In genomic region chr21:41453761-41454160, GRCh38 we compare ENCODE assay signal across 16 cellular contexts. TPM values are rescaled to one million over a fixed set of nuclear protein-coding genes. Genes with fewer than 3 reads are reported as not detected.
DNase-seq lines count a peak whose midpoint lies in the region; ATAC-seq and TF ChIP-seq lines count a peak whose summit lies in the region.
"Had no signal": no experiment of that assay in that cellular context is flagged by ENCODE, and none has a peak within 500 bp of the region (broad histone marks: within the 10 kb centered on the region; RNA-seq: fewer than 3 reads in every experiment).

No MANE protein-coding gene starts in this region.

- H3K9ac ChIP-seq in NT2/D1 (ENCODE audit: insufficient read length, low read depth), result no peak overlapping the region
- no peak overlapping the region for H3K9ac ChIP-seq in endodermal cell (ENCODE audit: extremely low read depth, low read length, poor library complexity, severe bottlenecking)

- H3K27ac Mint-ChIP-seq in activated naive CD4-positive, alpha-beta T cell treated with anti-CD3 and anti-CD28 coated beads for 36 hours, result peak overlapping the region; percentile 61
- peak overlapping the region; percentile 24 for H3K27ac Mint-ChIP-seq in CD8-positive, alpha-beta T cell
- H3K27ac Mint-ChIP-seq in endodermal cell (peak overlapping the region; percentile 50), nephron progenitor cell (no peak overlapping the region)
- H3K27ac Mint-ChIP-seq: HFFc6 had no signal

- no peak overlapping the region for H3K4me3 ChIP-seq in CD8-positive, alpha-beta T cell (ENCODE audit: low read depth, low read length)
- H3K4me3 ChIP-seq in NT2/D1 (ENCODE audit: insufficient read length, low read depth) (no peak overlapping the region), endodermal cell (ENCODE audit: low read length) (no peak overlapping the region)
- H3K4me3 ChIP-seq: MG63 had no signal

- no peak for ATAC-seq in CD8-positive, alpha-beta T cell
- no peak for ATAC-seq in HG02798 (IDR thresholded peaks at IDR 0.05; ENCODE audit: poor library complexity, unreplicated experiment)
- no peak for ATAC-seq in HG03342 (IDR thresholded peaks at IDR 0.05; ENCODE audit: unreplicated experiment)
- ATAC-seq: Right ventricle myocardium inferior had no signal

- intact Hi-C loops in activated naive CD4-positive, alpha-beta T cell treated with anti-CD3 and anti-CD28 coated beads for 36 hours (cut with micrococcal nuclease), result no loop called here
- intact Hi-C loops in CD8-positive, alpha-beta T cell (cut with DNase I, micrococcal nuclease), result no loop called here

- no peaks in the 10 kb centered on the region for H3K27me3 Mint-ChIP-seq in activated naive CD4-positive, alpha-beta T cell treated with anti-CD3 and anti-CD28 coated beads for 36 hours (ENCODE audit: low read depth)
- H3K27me3 Mint-ChIP-seq in CD8-positive, alpha-beta T cell (ENCODE audit: low read depth), result no peaks in the 10 kb centered on the region
- H3K27me3 Mint-ChIP-seq in endodermal cell (ENCODE audit: insufficient read depth) (no peaks in the 10 kb centered on the region), nephron progenitor cell (ENCODE audit: low read depth, poor library complexity) (peaks cover 7% of the 10 kb centered on the region)

- TF ChIP-seq CTCF in CD8-positive, alpha-beta T cell (IDR thresholded peaks at IDR 0.05), result no peak
- no peak for TF ChIP-seq CTCF in endodermal cell (conservative IDR thresholded peaks at IDR 0.05)
- no peak for TF ChIP-seq CTCF in nephron progenitor cell (IDR thresholded peaks at IDR 0.05)

- no peaks in the 10 kb centered on the region for H3K9me3 Mint-ChIP-seq in activated naive CD4-positive, alpha-beta T cell treated with anti-CD3 and anti-CD28 coated beads for 36 hours
- no peaks in the 10 kb centered on the region for H3K9me3 Mint-ChIP-seq in CD8-positive, alpha-beta T cell
- H3K9me3 Mint-ChIP-seq in endodermal cell (no peaks in the 10 kb centered on the region), nephron progenitor cell (no peaks in the 10 kb centered on the region)
- H3K9me3 Mint-ChIP-seq: HFFc6 had no signal

- DNase-seq in activated naive CD4-positive, alpha-beta T cell treated with anti-CD3 and anti-CD28 coated beads for 36 hours, result no peak
- DNase-seq in activated naive CD4-positive, alpha-beta T cell treated with Interleukin-2 at 50 U/mL for 16 hours, result no peak
- DNase-seq in CD8-positive, alpha-beta T cell, result no peak
- DNase-seq in NT2/D1 (ENCODE audit: low read depth, low spot score) (peak; percentile 48), endodermal cell (no peak), nephron progenitor cell (no peak)
- DNase-seq: ACHN, GF-D8, GOT3, HFFc6, MG63, NCI-H1105, NCI-H1694 treated with DMSO at 0.1 percent for 48 hours had no signal

- CTCF ChIA-PET in activated naive CD4-positive, alpha-beta T cell treated with anti-CD3 and anti-CD28 coated beads for 36 hours (lab: Charles Lee), result no interaction called here
- CTCF ChIA-PET in CD8-positive, alpha-beta T cell (lab: Charles Lee), result interaction anchor here (1.4 to 7.1 kb wide), 3 partner anchors 15 to 171 kb away, joined by 4 to 149 read pairs (median 33); no protein-coding TSS in a partner anchor

- H3K9me3 ChIP-seq in CD8-positive, alpha-beta T cell (ENCODE audit: low read length), result no peaks in the 10 kb centered on the region
- no peaks in the 10 kb centered on the region for H3K9me3 ChIP-seq in NT2/D1 (ENCODE audit: insufficient read depth, low read length)
- no peaks in the 10 kb centered on the region for H3K9me3 ChIP-seq in endodermal cell (ENCODE audit: control insufficient read depth, low read length)
- H3K9me3 ChIP-seq: MG63 had no signal

- no peaks in the 10 kb centered on the region for H3K4me1 ChIP-seq in CD8-positive, alpha-beta T cell (ENCODE audit: insufficient read depth, low read length)
- H3K4me1 ChIP-seq in NT2/D1 (ENCODE audit: insufficient read depth, insufficient read length) (peaks cover 20% of the 10 kb centered on the region), endodermal cell (ENCODE audit: control insufficient read depth, insufficient read depth, low read length) (no peaks in the 10 kb centered on the region)

- H3K27me3 ChIP-seq in CD8-positive, alpha-beta T cell (ENCODE audit: insufficient read depth, low read length), result no peaks in the 10 kb centered on the region
- H3K27me3 ChIP-seq in NT2/D1 (ENCODE audit: insufficient read depth, insufficient read length), result no peaks in the 10 kb centered on the region
- no peaks in the 10 kb centered on the region for H3K27me3 ChIP-seq in endodermal cell (ENCODE audit: control insufficient read depth, insufficient read depth, low read length, poor library complexity, severe bottlenecking)
- H3K27me3 ChIP-seq: MG63 had no signal

- H3K4me1 Mint-ChIP-seq in activated naive CD4-positive, alpha-beta T cell treated with anti-CD3 and anti-CD28 coated beads for 36 hours (ENCODE audit: low read depth), result no peaks in the 10 kb centered on the region
- H3K4me1 Mint-ChIP-seq in CD8-positive, alpha-beta T cell (ENCODE audit: low read depth), result no peaks in the 10 kb centered on the region
- H3K4me1 Mint-ChIP-seq in endodermal cell, result peaks cover 4% of the 10 kb centered on the region
- peaks cover 16% of the 10 kb centered on the region for H3K4me1 Mint-ChIP-seq in nephron progenitor cell

- no peak overlapping the region for H3K27ac ChIP-seq in CD8-positive, alpha-beta T cell (ENCODE audit: low read depth, low read length)
- no peak overlapping the region for H3K27ac ChIP-seq in endodermal cell (ENCODE audit: low read depth, low read length)

- 68 to 79% methylated on average over 2 of the region's 3 CpGs for WGBS in endodermal cell (ENCODE audit: insufficient coverage in 1 of 2, insufficient read length in 1 of 2), 2 experiments

- no peak overlapping the region for H3K4me3 Mint-ChIP-seq in activated naive CD4-positive, alpha-beta T cell treated with anti-CD3 and anti-CD28 coated beads for 36 hours
- no peak overlapping the region for H3K4me3 Mint-ChIP-seq in CD8-positive, alpha-beta T cell
- H3K4me3 Mint-ChIP-seq in endodermal cell, result no peak overlapping the region
- H3K4me3 Mint-ChIP-seq in nephron progenitor cell, result no peak overlapping the region
- H3K4me3 Mint-ChIP-seq: HFFc6 had no signal

- H3K36me3 ChIP-seq in CD8-positive, alpha-beta T cell (ENCODE audit: insufficient read depth, low read length), result peaks cover 39% of the 10 kb centered on the region
- no peaks in the 10 kb centered on the region for H3K36me3 ChIP-seq in NT2/D1 (ENCODE audit: insufficient read depth, insufficient read length, low read length)
- H3K36me3 ChIP-seq in endodermal cell (ENCODE audit: control insufficient read depth, insufficient read depth, low read length), result no peaks in the 10 kb centered on the region

- POLR2A ChIA-PET in CD8-positive, alpha-beta T cell (lab: Charles Lee), result no interaction called here

- H3K36me3 Mint-ChIP-seq in activated naive CD4-positive, alpha-beta T cell treated with anti-CD3 and anti-CD28 coated beads for 36 hours (ENCODE audit: low read depth), result peaks cover 28% of the 10 kb centered on the region
- peaks cover 90% of the 10 kb centered on the region for H3K36me3 Mint-ChIP-seq in CD8-positive, alpha-beta T cell
- H3K36me3 Mint-ChIP-seq in endodermal cell (ENCODE audit: low read depth) (no peaks in the 10 kb centered on the region), nephron progenitor cell (ENCODE audit: low read depth) (no peaks in the 10 kb centered on the region)

RNA-seq across cellular contexts. Expression of gene MX1, which starts 27.7 kb away (rescaled TPM):
- 100 to 1,000 TPM; 138 to 145 TPM for total RNA-seq in activated naive CD4-positive, alpha-beta T cell treated with anti-CD3 and anti-CD28 coated beads for 36 hours
- 10 to 100 TPM; 69.1 to 71.0 TPM for total RNA-seq in CD8-positive, alpha-beta T cell
- total RNA-seq in endodermal cell, result under 1 TPM; 0.42 to 0.84 TPM
- 1.1 TPM for polyA plus RNA-seq in endodermal cell (2013, experiment 1 of 2)
- polyA plus RNA-seq in endodermal cell (2013, experiment 2 of 2), result 0.79 TPM

RNA-seq across cellular contexts. Expression of gene TMPRSS2, which starts 54.2 kb away (rescaled TPM):
- not detected for total RNA-seq in activated naive CD4-positive, alpha-beta T cell treated with anti-CD3 and anti-CD28 coated beads for 36 hours
- total RNA-seq in CD8-positive, alpha-beta T cell, result not detected
- 10 to 100 TPM; 17.6 to 19.2 TPM for total RNA-seq in endodermal cell
- 3.2 TPM for polyA plus RNA-seq in endodermal cell (2013, experiment 1 of 2)
- polyA plus RNA-seq in endodermal cell (2013, experiment 2 of 2), result 2.7 TPM
- total RNA-seq: HFFc6, Right ventricle myocardium inferior had no signal

Comparison
In these comparisons a context has a peak if more than half of its experiments do, and no peak if none do; other contexts are left out.
1. RNA of gene MX1, which starts 27.7 kb away (total RNA-seq): 138 to 145 TPM in activated naive CD4-positive, alpha-beta T cell treated with anti-CD3 and anti-CD28 coated beads for 36 hours and 69.1 to 71.0 TPM in CD8-positive, alpha-beta T cell; 0.42 to 0.84 TPM in endodermal cell; every median in the first group is over 10 times any median in the second.
2. RNA of gene TMPRSS2, which starts 54.2 kb away (total RNA-seq): 17.6 to 19.2 TPM in endodermal cell; not detected in activated naive CD4-positive, alpha-beta T cell treated with anti-CD3 and anti-CD28 coated beads for 36 hours and not detected in CD8-positive, alpha-beta T cell; every median in the first group is over 10 times any median in the second.